8 cellular contexts compared by ENCODE assay signal in genomic region chr1:211258310-211258755, GRCh38.
DNase-seq lines count a peak whose midpoint lies in the region; ATAC-seq and TF ChIP-seq lines count a peak whose summit lies in the region.

No MANE protein-coding gene starts in this region.

- peaks cover 27% of the 10 kb centered on the region for H3K4me1 Mint-ChIP-seq in nephron
- peaks cover 22% of the 10 kb centered on the region for H3K4me1 Mint-ChIP-seq in stimulated activated naive CD8-positive, alpha-beta T cell treated with anti-CD3 and anti-CD28 coated beads, Interleukin-15, amount 100 ng/mL, for 72 hours

- peaks cover 4% of the 10 kb centered on the region for H3K36me3 ChIP-seq in RWPE2 (ENCODE audit: low read depth)

- TF ChIP-seq CTCF in RWPE2 (IDR thresholded peaks at IDR 0.05; ENCODE audit: poor library complexity, severe bottlenecking) (no peak), fibroblast of pulmonary artery (IDR thresholded peaks at IDR 0.05; ENCODE audit: low read length, missing control alignments) (peak; percentile 13), nephron (IDR thresholded peaks at IDR 0.05; ENCODE audit: unreplicated experiment in 3 of 3) (no peak)

- no peaks in the 10 kb centered on the region for H3K4me1 ChIP-seq in RWPE2 (ENCODE audit: insufficient read depth, poor library complexity, severe bottlenecking)

- H3K27me3 Mint-ChIP-seq in nephron (ENCODE audit: low read depth): no peaks in the 10 kb centered on the region
- no peaks in the 10 kb centered on the region for H3K27me3 Mint-ChIP-seq in stimulated activated naive CD8-positive, alpha-beta T cell treated with anti-CD3 and anti-CD28 coated beads, Interleukin-15, amount 100 ng/mL, for 72 hours

- peak overlapping the region; percentile 92 for H3K4me3 ChIP-seq in RWPE2 (ENCODE audit: severe bottlenecking)
- peak overlapping the region; percentile 95 for H3K4me3 ChIP-seq in fibroblast of pulmonary artery (replicated peaks; ENCODE audit: low read depth, low read length)

- DNase-seq in DMS 273 (lab: John Stamatoyannopoulos, UW; ENCODE audit: unreplicated experiment): peak; percentile 93
- peak; percentile 68 to 77 for DNase-seq in Kasumi-1 (lab: John Stamatoyannopoulos, UW)
- DNase-seq in RWPE2 (ENCODE audit: low spot score): peak; percentile 41
- peak; percentile 44 for DNase-seq in activated effector memory CD4-positive, alpha-beta T cell treated with Interleukin-2 at 50 U/mL for 16 hours
- DNase-seq in fibroblast of pulmonary artery (ENCODE audit: low read depth): peak; percentile 79
- peak; percentile 55 to 77 for DNase-seq in stimulated activated naive CD8-positive, alpha-beta T cell treated with anti-CD3 and anti-CD28 coated beads, Interleukin-15, amount 100 ng/mL, for 72 hours

- H3K9me3 Mint-ChIP-seq in nephron: no peaks in the 10 kb centered on the region
- no peaks in the 10 kb centered on the region for H3K9me3 Mint-ChIP-seq in stimulated activated naive CD8-positive, alpha-beta T cell treated with anti-CD3 and anti-CD28 coated beads, Interleukin-15, amount 100 ng/mL, for 72 hours

- no peaks in the 10 kb centered on the region for H3K9me3 ChIP-seq in RWPE2 (ENCODE audit: severe bottlenecking)

- H3K4me3 Mint-ChIP-seq in nephron: peak overlapping the region; percentile 96 to 100 (median 97)
- peak overlapping the region; percentile 92 to 96 for H3K4me3 Mint-ChIP-seq in stimulated activated naive CD8-positive, alpha-beta T cell treated with anti-CD3 and anti-CD28 coated beads, Interleukin-15, amount 100 ng/mL, for 72 hours

- H3K27me3 ChIP-seq in RWPE2 (ENCODE audit: insufficient read depth, poor library complexity, severe bottlenecking): no peaks in the 10 kb centered on the region

- ATAC-seq in GM21786 (IDR thresholded peaks at IDR 0.05; ENCODE audit: unreplicated experiment) (peak; percentile 37), RWPE2 (ENCODE audit: low read depth) (peak; percentile 40)
- peak; percentile 49 for ATAC-seq in stimulated activated naive CD8-positive, alpha-beta T cell treated with anti-CD3 and anti-CD28 coated beads, Interleukin-15, amount 100 ng/mL, for 72 hours

- H3K27ac ChIP-seq in RWPE2 (ENCODE audit: poor library complexity, severe bottlenecking): peak overlapping the region; percentile 88

- H3K36me3 Mint-ChIP-seq in nephron (ENCODE audit: low read depth): peaks cover 10% of the 10 kb centered on the region

- peak overlapping the region; percentile 100 for H3K27ac Mint-ChIP-seq in nephron
- H3K27ac Mint-ChIP-seq in stimulated activated naive CD8-positive, alpha-beta T cell treated with anti-CD3 and anti-CD28 coated beads, Interleukin-15, amount 100 ng/mL, for 72 hours: peak overlapping the region; percentile 98 to 99

Comparison
In these comparisons a context has a peak if more than half of its experiments do, and no peak if none do; other contexts are left out.
1. Peak in every context shown above with its lines: DNase-seq, ATAC-seq, H3K4me3 ChIP-seq and H3K27ac ChIP-seq.
2. DNase-seq: peak in every context shown above with its lines; median percentile 93 in DMS 273; 79 in fibroblast of pulmonary artery; 72 in Kasumi-1; 66 in stimulated activated naive CD8-positive, alpha-beta T cell treated with anti-CD3 and anti-CD28 coated beads, Interleukin-15, amount 100 ng/mL, for 72 hours; 44 in activated effector memory CD4-positive, alpha-beta T cell treated with Interleukin-2 at 50 U/mL for 16 hours; 41 in RWPE2.